Comparison of ENCODE assay signal across 2 cellular contexts in the genomic region with DNA sequence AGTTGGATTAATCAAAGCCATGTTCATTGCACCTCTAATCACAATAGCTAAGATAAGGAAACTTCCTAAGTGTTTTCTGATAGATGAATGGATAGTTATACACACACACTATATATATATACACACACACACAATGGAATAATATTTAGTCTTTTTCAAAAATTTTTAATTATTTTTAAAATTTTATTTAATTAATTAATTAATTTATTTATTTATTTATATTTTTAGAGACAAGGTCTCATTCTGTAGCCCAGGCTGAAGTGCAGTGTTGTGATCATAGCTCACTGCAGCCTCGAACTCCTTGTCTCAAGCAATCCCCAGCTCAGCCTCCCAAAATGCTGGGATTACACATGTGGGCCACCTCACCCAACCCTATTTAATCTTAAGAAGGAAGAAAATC.
TF ChIP-seq lines count a peak whose summit lies in the region.

No MANE protein-coding gene starts in this region.

TF ChIP-seq in HEK293, 187 proteins besides CTCF, POLR2A, EP300 and RAD21 (continued from another document and continues in another):
- TF ChIP-seq, protein P1, sequence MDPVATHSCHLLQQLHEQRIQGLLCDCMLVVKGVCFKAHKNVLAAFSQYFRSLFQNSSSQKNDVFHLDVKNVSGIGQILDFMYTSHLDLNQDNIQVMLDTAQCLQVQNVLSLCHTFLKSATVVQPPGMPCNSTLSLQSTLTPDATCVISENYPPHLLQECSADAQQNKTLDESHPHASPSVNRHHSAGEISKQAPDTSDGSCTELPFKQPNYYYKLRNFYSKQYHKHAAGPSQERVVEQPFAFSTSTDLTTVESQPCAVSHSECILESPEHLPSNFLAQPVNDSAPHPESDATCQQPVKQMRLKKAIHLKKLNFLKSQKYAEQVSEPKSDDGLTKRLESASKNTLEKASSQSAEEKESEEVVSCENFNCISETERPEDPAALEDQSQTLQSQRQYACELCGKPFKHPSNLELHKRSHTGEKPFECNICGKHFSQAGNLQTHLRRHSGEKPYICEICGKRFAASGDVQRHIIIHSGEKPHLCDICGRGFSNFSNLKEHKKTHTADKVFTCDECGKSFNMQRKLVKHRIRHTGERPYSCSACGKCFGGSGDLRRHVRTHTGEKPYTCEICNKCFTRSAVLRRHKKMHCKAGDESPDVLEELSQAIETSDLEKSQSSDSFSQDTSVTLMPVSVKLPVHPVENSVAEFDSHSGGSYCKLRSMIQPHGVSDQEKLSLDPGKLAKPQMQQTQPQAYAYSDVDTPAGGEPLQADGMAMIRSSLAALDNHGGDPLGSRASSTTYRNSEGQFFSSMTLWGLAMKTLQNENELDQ (tag by site-specific recombination; IDR thresholded peaks at IDR 0.05; ENCODE audit: low read depth) = no peak
- no peak for TF ChIP-seq ZNF558 (tag by site-specific recombination; IDR thresholded peaks at IDR 0.05)
- TF ChIP-seq ZNF624 (tag by site-specific recombination; IDR thresholded peaks at IDR 0.05) = no peak
- TF ChIP-seq ZNF19 (tag by site-specific recombination; IDR thresholded peaks at IDR 0.05; ENCODE audit: low read depth) = no peak
- TF ChIP-seq ZNF660 (tag by site-specific recombination; IDR thresholded peaks at IDR 0.05) = no peak
- TF ChIP-seq ZNF791 (tag by site-specific recombination; IDR thresholded peaks at IDR 0.05) = no peak
- TF ChIP-seq ZNF623 (tag by site-specific recombination; IDR thresholded peaks at IDR 0.05) = 0 out of 2 replicates have a peak, but pooled peaks have one; percentile 11
- TF ChIP-seq ZNF555 (tag by site-specific recombination; conservative IDR thresholded peaks at IDR 0.05) = peak; percentile 23
- TF ChIP-seq, protein P2, sequence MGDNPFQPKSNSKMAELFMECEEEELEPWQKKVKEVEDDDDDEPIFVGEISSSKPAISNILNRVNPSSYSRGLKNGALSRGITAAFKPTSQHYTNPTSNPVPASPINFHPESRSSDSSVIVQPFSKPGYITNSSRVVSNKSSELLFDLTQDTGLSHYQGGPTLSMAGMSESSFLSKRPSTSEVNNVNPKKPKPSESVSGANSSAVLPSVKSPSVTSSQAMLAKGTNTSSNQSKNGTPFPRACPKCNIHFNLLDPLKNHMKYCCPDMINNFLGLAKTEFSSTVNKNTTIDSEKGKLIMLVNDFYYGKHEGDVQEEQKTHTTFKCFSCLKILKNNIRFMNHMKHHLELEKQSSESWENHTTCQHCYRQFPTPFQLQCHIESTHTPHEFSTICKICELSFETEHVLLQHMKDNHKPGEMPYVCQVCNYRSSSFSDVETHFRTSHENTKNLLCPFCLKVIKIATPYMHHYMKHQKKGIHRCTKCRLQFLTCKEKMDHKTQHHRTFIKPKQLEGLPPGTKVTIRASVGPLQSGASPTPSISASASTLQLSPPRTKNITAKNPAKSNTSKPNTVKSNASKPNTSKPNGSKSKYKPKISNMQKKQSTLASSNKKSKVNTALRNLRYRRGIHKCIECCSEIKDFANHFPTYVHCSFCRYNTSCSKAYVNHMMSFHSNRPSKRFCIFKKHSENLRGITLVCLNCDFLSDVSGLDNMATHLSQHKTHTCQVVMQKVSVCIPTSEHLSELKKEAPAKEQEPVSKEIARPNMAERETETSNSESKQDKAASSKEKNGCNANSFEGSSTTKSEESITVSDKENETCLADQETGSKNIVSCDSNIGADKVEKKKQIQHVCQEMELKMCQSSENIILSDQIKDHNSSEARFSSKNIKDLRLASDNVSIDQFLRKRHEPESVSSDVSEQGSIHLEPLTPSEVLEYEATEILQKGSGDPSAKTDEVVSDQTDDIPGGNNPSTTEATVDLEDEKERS (tag by site-specific recombination; IDR thresholded peaks at IDR 0.05) = no peak
- TF ChIP-seq ZNF394 (tag by site-specific recombination; IDR thresholded peaks at IDR 0.05; ENCODE audit: borderline replicate concordance) = peak; percentile 50; the same call in 1 of the 2 replicates
- no peak for TF ChIP-seq ZSCAN30 (tag by site-specific recombination; IDR thresholded peaks at IDR 0.05)
- TF ChIP-seq, protein P3, sequence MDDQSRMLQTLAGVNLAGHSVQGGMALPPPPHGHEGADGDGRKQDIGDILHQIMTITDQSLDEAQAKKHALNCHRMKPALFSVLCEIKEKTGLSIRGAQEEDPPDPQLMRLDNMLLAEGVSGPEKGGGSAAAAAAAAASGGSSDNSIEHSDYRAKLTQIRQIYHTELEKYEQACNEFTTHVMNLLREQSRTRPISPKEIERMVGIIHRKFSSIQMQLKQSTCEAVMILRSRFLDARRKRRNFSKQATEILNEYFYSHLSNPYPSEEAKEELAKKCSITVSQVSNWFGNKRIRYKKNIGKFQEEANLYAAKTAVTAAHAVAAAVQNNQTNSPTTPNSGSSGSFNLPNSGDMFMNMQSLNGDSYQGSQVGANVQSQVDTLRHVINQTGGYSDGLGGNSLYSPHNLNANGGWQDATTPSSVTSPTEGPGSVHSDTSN (CRISPR knock-in tag; IDR thresholded peaks at IDR 0.05) = no peak
- TF ChIP-seq PRDM1 (tag by site-specific recombination; IDR thresholded peaks at IDR 0.05) = no peak

TF ChIP-seq in WTC11, 78 proteins besides CTCF, POLR2A, EP300 and RAD21 (continued from another document):
- TF ChIP-seq, protein P4, sequence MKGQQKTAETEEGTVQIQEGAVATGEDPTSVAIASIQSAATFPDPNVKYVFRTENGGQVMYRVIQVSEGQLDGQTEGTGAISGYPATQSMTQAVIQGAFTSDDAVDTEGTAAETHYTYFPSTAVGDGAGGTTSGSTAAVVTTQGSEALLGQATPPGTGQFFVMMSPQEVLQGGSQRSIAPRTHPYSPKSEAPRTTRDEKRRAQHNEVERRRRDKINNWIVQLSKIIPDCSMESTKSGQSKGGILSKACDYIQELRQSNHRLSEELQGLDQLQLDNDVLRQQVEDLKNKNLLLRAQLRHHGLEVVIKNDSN (CRISPR knock-in tag; IDR thresholded peaks at IDR 0.05) = no peak
